ENCODE assay signal across 1 cellular context in the genomic region with DNA sequence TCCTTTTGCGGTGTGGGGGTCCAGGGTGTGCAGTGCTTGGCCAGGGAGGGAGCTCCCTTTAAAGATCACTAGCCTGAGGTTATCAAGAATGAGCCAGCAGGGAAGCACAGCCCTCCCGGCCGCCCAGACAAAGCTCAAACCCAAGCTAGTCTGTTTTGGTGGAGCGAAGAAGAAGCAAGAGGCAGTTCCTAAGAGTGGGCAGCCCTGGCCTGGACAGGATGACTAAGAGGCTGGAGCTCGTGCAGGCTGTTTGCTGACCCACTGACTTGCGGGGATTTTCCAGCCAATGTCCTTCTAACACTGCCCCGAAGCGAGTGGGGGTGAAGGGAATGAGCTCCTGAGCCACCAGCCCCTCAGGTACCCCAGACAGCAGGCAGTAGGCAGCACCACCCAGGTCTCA.
TF ChIP-seq lines count a peak whose summit lies in the region.

No MANE protein-coding gene starts in this region.

TF ChIP-seq in IMR-90, 13 proteins besides CTCF, POLR2A, EP300 and RAD21:
- TF ChIP-seq BHLHE40 (IDR thresholded peaks at IDR 0.05; ENCODE audit: low read depth, low read length) (peak; percentile 61), FOS (IDR thresholded peaks at IDR 0.05; ENCODE audit: low read depth, low read length) (no peak)
